ENCODE assay signal across 9 cellular contexts in genomic region chr2:79511320-79511951, GRCh38. TPM values are rescaled to one million over a fixed set of nuclear protein-coding genes. Genes with fewer than 3 reads are reported as not detected.
DNase-seq lines count a peak whose midpoint lies in the region; ATAC-seq, FAIRE-seq and TF ChIP-seq lines count a peak whose summit lies in the region.
"Had no signal": no experiment of that assay in that cellular context is flagged by ENCODE, and none has a peak within 500 bp of the region (broad histone marks: within the 10 kb centered on the region; RNA-seq: fewer than 3 reads in every experiment).

No MANE protein-coding gene starts in this region.

- no peak for TF ChIP-seq CTCF in KMS-11 (conservative IDR thresholded peaks at IDR 0.05; ENCODE audit: low read depth, low read length)
- TF ChIP-seq CTCF in bronchial epithelial cell (IDR thresholded peaks at IDR 0.05; ENCODE audit: insufficient read depth, low read length, severe bottlenecking), result no peak

- no peak overlapping the region for H3K27ac ChIP-seq in KMS-11

- no peaks in the 10 kb centered on the region for H4K20me1 ChIP-seq in KMS-11 (ENCODE audit: insufficient read depth)

- H3K4me1 ChIP-seq in KMS-11 (ENCODE audit: low read depth, poor library complexity, severe bottlenecking), result peaks cover 6% of the 10 kb centered on the region

- no peak for FAIRE-seq in bronchial epithelial cell (lab: Jason Lieb, UNC)
- FAIRE-seq: islet of Langerhans had no signal

- H3K79me2 ChIP-seq in KMS-11 (ENCODE audit: insufficient read depth, low read depth), result no peaks in the 10 kb centered on the region

- H3K9ac ChIP-seq in KMS-11, result no peak overlapping the region

- DNase-seq in Caki2 (ENCODE audit: low read depth) (peak; percentile 50), bronchial epithelial cell (ENCODE audit: low read depth) (peak; percentile 41), lung microvascular endothelial cell (ENCODE audit: low read depth in 2 of 2) (peak; percentile 31 to 42), DMS153 (lab: John Stamatoyannopoulos, UW) (no peak), 8988T (no peak)

- H3K36me3 ChIP-seq in KMS-11 (ENCODE audit: insufficient read depth), result no peaks in the 10 kb centered on the region
- no peaks in the 10 kb centered on the region for H3K36me3 ChIP-seq in bronchial epithelial cell (ENCODE audit: control insufficient read depth, insufficient read depth, low read length)

- ATAC-seq in GM18858 (IDR thresholded peaks at IDR 0.05; ENCODE audit: unreplicated experiment), result no peak
- ATAC-seq in HG02840 (IDR thresholded peaks at IDR 0.05; ENCODE audit: low FRiP score, unreplicated experiment), result no peak

- H3K4me2 ChIP-seq in KMS-11, result peak overlapping the region; percentile 58

- H3K27me3 ChIP-seq in KMS-11 (ENCODE audit: insufficient read depth, low read depth), result no peaks in the 10 kb centered on the region
- H3K27me3 ChIP-seq in bronchial epithelial cell (ENCODE audit: control insufficient read depth, insufficient read depth, low read length), result no peaks in the 10 kb centered on the region

- no peak overlapping the region for H2AFZ ChIP-seq in KMS-11 (ENCODE audit: low read depth)

- in situ Hi-C loops in Caki2 (cut with HindIII; ENCODE audit: low pct_unique_long_range_greater_than_20kb, low sequenced_read_pairs), result no loop called here

- H3K4me3 ChIP-seq in KMS-11 (IDR thresholded peaks at IDR 0.05; ENCODE audit: insufficient read depth, low read depth, low read length), result peak overlapping the region; percentile 35
- no peak overlapping the region for H3K4me3 ChIP-seq in bronchial epithelial cell (ENCODE audit: low read depth, low read length)

RNA-seq across cellular contexts. Expression of gene CTNNA2, which starts 1.4 kb away (rescaled TPM):
- total RNA-seq in Caki2 (2014; rRNA removed; shearing (Covaris generic); ENCODE audit: low replicate concordance), result 0.09 TPM in 1 of 2 replicates, not detected in the other
- total RNA-seq in bronchial epithelial cell (not detected in 2 replicates), lung microvascular endothelial cell (not detected in 2 replicates)

Comparison
In these comparisons a context has a peak if more than half of its experiments do, and no peak if none do; other contexts are left out.
1. DNase-seq: peak in Caki2 (single experiment), bronchial epithelial cell (single experiment) and lung microvascular endothelial cell (2 of 2); none in DMS153 (single experiment) and 8988T (single experiment).